Comparison of ENCODE assay signal across 11 cellular contexts in genomic region chr11:11129118-11129517, GRCh38.
"Had no signal": no experiment of that assay in that cellular context is flagged by ENCODE, and none has a peak within 500 bp of the region (broad histone marks: within the 10 kb centered on the region; RNA-seq: fewer than 3 reads in every experiment).

No MANE protein-coding gene starts in this region.

- DNase-seq: GM23248, GOT3, H7, H9, HCEC 1CT, HFFc6 had no signal

- H3K9me3 ChIP-seq: HAP-1 had no signal

- H3K9ac ChIP-seq: GM23248 had no signal

- H3K4me3 ChIP-seq: GM23248, GM23338, HAP-1 had no signal

- H3K4me1 ChIP-seq: HAP-1 had no signal

- H2AFZ ChIP-seq: GM23248, GM23338 had no signal

- H3K27ac Mint-ChIP-seq: GM23338, H9, HFFc6 had no signal

- H3K27ac ChIP-seq: GM23248 had no signal

- H3K36me3 ChIP-seq: HAP-1 had no signal

- ATAC-seq: GM23338, HCT116 had no signal

- H3K4me3 Mint-ChIP-seq: GM23338, H9, HFFc6 had no signal

- FAIRE-seq: H1, H54 had no signal
